In genomic region chr4:187608001-187608421, GRCh38 we compare ENCODE assay signal across 2 cellular contexts.
TF ChIP-seq lines count a peak whose summit lies in the region.

No MANE protein-coding gene starts in this region.

TF ChIP-seq in GM23338, 12 proteins besides CTCF, POLR2A, EP300 and RAD21:
- TF ChIP-seq ETS1 (IDR thresholded peaks at IDR 0.05) = no peak
- no peak for TF ChIP-seq ZNF114 (CRISPR knock-in tag; IDR thresholded peaks at IDR 0.05)
- TF ChIP-seq NANOG (IDR thresholded peaks at IDR 0.05; ENCODE audit: borderline replicate concordance) = no peak
- TF ChIP-seq REST (IDR thresholded peaks at IDR 0.05; ENCODE audit: unreplicated experiment) = no peak
- no peak for TF ChIP-seq POLR2AphosphoS5 (IDR thresholded peaks at IDR 0.05; ENCODE audit: low read depth)
- no peak for TF ChIP-seq ZNF331 (CRISPR knock-in tag; IDR thresholded peaks at IDR 0.05; ENCODE audit: low read depth)
- TF ChIP-seq ZNF462 (CRISPR knock-in tag; IDR thresholded peaks at IDR 0.05) = no peak
- no peak for TF ChIP-seq JUNB (IDR thresholded peaks at IDR 0.05; ENCODE audit: unreplicated experiment)
- TF ChIP-seq CREB1 (CRISPR knock-in tag; IDR thresholded peaks at IDR 0.05; ENCODE audit: low read depth) = no peak
- TF ChIP-seq STAT1 (IDR thresholded peaks at IDR 0.05; ENCODE audit: unreplicated experiment) = no peak
- TF ChIP-seq EZH2phosphoT487 (IDR thresholded peaks at IDR 0.05; ENCODE audit: unreplicated experiment) = no peak
- TF ChIP-seq EZH2 (IDR thresholded peaks at IDR 0.05; ENCODE audit: low read depth, unreplicated experiment) = no peak

TF ChIP-seq in endothelial cell of umbilical vein, 7 proteins besides CTCF, POLR2A, EP300 and RAD21 (continued from another document):
- no peak for TF ChIP-seq MAX (IDR thresholded peaks at IDR 0.05; ENCODE audit: insufficient read depth, insufficient read length)
- TF ChIP-seq POLR2AphosphoS5 (IDR thresholded peaks at IDR 0.05; ENCODE audit: insufficient read depth, low read depth, low read length) = no peak
- TF ChIP-seq JUN (IDR thresholded peaks at IDR 0.05; ENCODE audit: borderline replicate concordance, insufficient read depth, insufficient read length, low read depth) = no peak
